ENCODE assay signal across 16 cellular contexts in the genomic region with DNA sequence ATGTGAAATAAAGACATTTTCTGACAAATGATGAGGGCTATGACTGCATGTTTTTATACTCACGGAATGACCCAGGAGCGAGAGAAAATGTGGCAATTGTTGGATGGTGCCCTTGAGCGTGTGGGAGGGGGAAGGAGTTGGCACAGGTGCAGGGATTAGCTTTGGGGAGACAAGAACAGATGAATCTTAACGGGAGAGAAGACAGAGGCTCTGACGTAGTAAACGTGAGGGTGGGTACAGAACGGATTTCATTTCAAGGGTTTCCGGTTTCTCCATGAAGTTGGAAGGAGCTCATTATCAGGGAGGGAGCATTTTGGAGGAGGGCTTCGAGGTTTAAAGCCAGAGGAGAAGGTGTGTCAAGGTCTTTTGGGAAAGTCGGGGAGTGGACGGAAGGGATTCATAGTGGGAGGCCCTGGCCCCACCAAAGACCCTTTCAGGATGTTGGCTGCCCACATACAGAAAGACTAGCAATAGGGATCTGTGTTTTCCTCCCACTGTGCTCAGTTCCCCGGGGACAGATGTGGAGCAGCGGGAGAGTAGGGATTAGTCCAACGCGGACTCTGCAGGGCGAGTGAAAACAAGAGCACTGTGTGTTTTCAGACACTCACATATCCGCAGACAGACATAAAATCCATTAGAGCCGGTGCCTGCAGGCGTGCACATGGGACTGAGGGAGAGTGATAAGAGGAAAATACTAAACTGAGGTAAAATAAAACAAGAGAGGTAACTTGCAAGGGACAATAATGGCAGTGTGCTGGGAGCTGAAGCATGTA.
DNase-seq lines count a peak whose midpoint lies in the region; ATAC-seq and TF ChIP-seq lines count a peak whose summit lies in the region.
"Had no signal": no experiment of that assay in that cellular context is flagged by ENCODE, and none has a peak within 500 bp of the region (broad histone marks: within the 10 kb centered on the region; RNA-seq: fewer than 3 reads in every experiment).

No MANE protein-coding gene starts in this region.

- no peaks in the 10 kb centered on the region for H3K79me2 ChIP-seq in SK-N-SH (ENCODE audit: insufficient read depth)
- H3K79me2 ChIP-seq in neural progenitor cell (ENCODE audit: low read depth) = no peaks in the 10 kb centered on the region

- H3K9me3 ChIP-seq in SK-N-SH (no peaks in the 10 kb centered on the region), neural progenitor cell (ENCODE audit: low read depth) (no peaks in the 10 kb centered on the region), suprapubic skin (no peaks in the 10 kb centered on the region)
- H3K9me3 ChIP-seq: HAP-1 had no signal

- H3K4me3 Mint-ChIP-seq in neural progenitor cell = no peak overlapping the region
- H3K4me3 Mint-ChIP-seq: B cell; CD4-positive, alpha-beta T cell had no signal

- POLR2A ChIA-PET in SK-N-SH (lab: Yijun Ruan, JAX) = no interaction called here

- H3K27me3 ChIP-seq in SK-N-SH (ENCODE audit: insufficient read depth) = no peaks in the 10 kb centered on the region
- no peaks in the 10 kb centered on the region for H3K27me3 ChIP-seq in neural progenitor cell
- peaks cover 16% of the 10 kb centered on the region for H3K27me3 ChIP-seq in suprapubic skin

- H3K27ac ChIP-seq in SK-N-SH (ENCODE audit: low read depth in 2 of 2, low read length in 1 of 2) (peak overlapping the region in 1 of 2 experiments; percentile 79; a peak in 2 of 4 replicates), neural progenitor cell (no peak overlapping the region), suprapubic skin (no peak overlapping the region)

- H3F3A ChIP-seq in SK-N-SH (replicated peaks; ENCODE audit: insufficient read depth) (no peaks in the 10 kb centered on the region), neural progenitor cell (ENCODE audit: low read depth) (no peaks in the 10 kb centered on the region)

- in situ Hi-C loops in SK-MEL-5 (cut with HindIII; ENCODE audit: low pct_unique_long_range_greater_than_20kb, low sequenced_read_pairs) = no loop called here

- no peaks in the 10 kb centered on the region for H4K20me1 ChIP-seq in SK-N-SH (ENCODE audit: insufficient read depth)
- H4K20me1 ChIP-seq in neural progenitor cell (ENCODE audit: low read depth) = no peaks in the 10 kb centered on the region

- peaks cover 11% of the 10 kb centered on the region for H3K4me1 Mint-ChIP-seq in neural progenitor cell
- H3K4me1 Mint-ChIP-seq: B cell had no signal

- WGBS in SK-N-SH (ENCODE audit: low lambda C conversion rate) = 24% methylated on average over 19 of the region's 19 CpGs
- WGBS in suprapubic skin = 59% methylated on average over 19 of the region's 19 CpGs

- no peaks in the 10 kb centered on the region for H3K9me2 ChIP-seq in SK-N-SH

- no peaks in the 10 kb centered on the region for H3K36me3 Mint-ChIP-seq in neural progenitor cell

- TF ChIP-seq CTCF in SK-N-SH (IDR thresholded peaks at IDR 0.05) (no peak), neural progenitor cell (IDR thresholded peaks at IDR 0.05) (no peak), suprapubic skin (IDR thresholded peaks at IDR 0.05) (no peak)

- H2AFZ ChIP-seq in SK-N-SH (ENCODE audit: low read depth) (no peak overlapping the region), neural progenitor cell (replicated peaks) (no peak overlapping the region)

- no peak overlapping the region for H3K4me3 ChIP-seq in SK-N-SH (ENCODE audit: low read depth in 2 of 2, low read length in 1 of 2)
- no peak overlapping the region for H3K4me3 ChIP-seq in neural progenitor cell
- H3K4me3 ChIP-seq in suprapubic skin = no peak overlapping the region
- H3K4me3 ChIP-seq: GM12878, HAP-1 had no signal

- peaks cover 9% of the 10 kb centered on the region for H3K9me3 Mint-ChIP-seq in neural progenitor cell
- H3K9me3 Mint-ChIP-seq: CD4-positive, alpha-beta T cell had no signal

- peak; percentile 32 for DNase-seq in SK-N-SH
- peak; percentile 19 for DNase-seq in SK-MEL-5 (ENCODE audit: low read depth, low spot score)
- DNase-seq in neural progenitor cell (ENCODE audit: low spot score) = peak; percentile 16
- DNase-seq in suprapubic skin (ENCODE audit: low spot score in 2 of 2) = no peak
- DNase-seq in SHP77 (lab: John Stamatoyannopoulos, UW) = no peak
- no peak for DNase-seq in stimulated activated naive CD4-positive, alpha-beta T cell (lab: John Stamatoyannopoulos, UW)
- DNase-seq: ACHN; C1 segment of cervical spinal cord; Calu3; CD4-positive, alpha-beta T cell; DMS79 had no signal

- H3K4me2 ChIP-seq in SK-N-SH (no peak overlapping the region), neural progenitor cell (no peak overlapping the region)

- H3K36me3 ChIP-seq in SK-N-SH (replicated peaks in 1 of 2; ENCODE audit: control insufficient read depth in 1 of 2, insufficient read depth in 2 of 2, low read length in 1 of 2) = no peaks in the 10 kb centered on the region
- H3K36me3 ChIP-seq in neural progenitor cell = no peaks in the 10 kb centered on the region
- H3K36me3 ChIP-seq in suprapubic skin = no peaks in the 10 kb centered on the region
- H3K36me3 ChIP-seq: HAP-1 had no signal

- TF ChIP-seq EP300 in SK-N-SH (IDR thresholded peaks at IDR 0.05; ENCODE audit: borderline replicate concordance in 1 of 2, low read depth in 1 of 2, low read length in 1 of 2) (0 out of 4 replicates have a peak, but pooled peaks of 1 of the 2 experiments have one; percentile 13), suprapubic skin (IDR thresholded peaks at IDR 0.05) (no peak)

- ATAC-seq in SK-N-SH treated with all-trans-retinoic acid at 6 μM for 48 hours = no peak
- ATAC-seq: GM12878, HepG2 had no signal

- H3K4me1 ChIP-seq in SK-N-SH (ENCODE audit: control insufficient read depth in 1 of 2, insufficient read depth in 2 of 2, low read depth in 1 of 2, low read length in 1 of 2) (peaks cover 0 to 33% of the 10 kb centered on the region in 2 experiments; a peak in 2 of 4 replicates), neural progenitor cell (peaks cover 8% of the 10 kb centered on the region), suprapubic skin (no peaks in the 10 kb centered on the region)
- H3K4me1 ChIP-seq: HAP-1 had no signal

- H3K9ac ChIP-seq in SK-N-SH (no peak overlapping the region), neural progenitor cell (no peak overlapping the region)

- H3K27ac Mint-ChIP-seq in neural progenitor cell = no peak overlapping the region
- H3K27ac Mint-ChIP-seq: B cell; CD4-positive, alpha-beta T cell had no signal

- H3K27me3 Mint-ChIP-seq in neural progenitor cell (ENCODE audit: insufficient read depth, low read depth) = peaks cover 6% of the 10 kb centered on the region
- H3K27me3 Mint-ChIP-seq: B cell; CD4-positive, alpha-beta T cell had no signal

- CTCF ChIA-PET in SK-N-SH (lab: Yijun Ruan, JAX) = interaction anchor here (1.6 to 2.1 kb wide), 2 partner anchors 18 to 507 kb away, joined by 3 to 7 read pairs; no protein-coding TSS in a partner anchor

- TF ChIP-seq RAD21 in SK-N-SH (IDR thresholded peaks at IDR 0.05; ENCODE audit: low read length) = no peak

- TF ChIP-seq POLR2A in suprapubic skin (IDR thresholded peaks at IDR 0.05) = no peak

TF ChIP-seq in SK-N-SH, 30 proteins besides CTCF, POLR2A, EP300 and RAD21:
- TF ChIP-seq GATA2 (CRISPR knock-in tag; IDR thresholded peaks at IDR 0.05) (peak; percentile 56; the same call in 1 of the 2 replicates), FOXM1 (IDR thresholded peaks at IDR 0.05; ENCODE audit: low read depth) (no peak)

TF ChIP-seq in SK-N-SH treated with all-trans-retinoic acid at 6 μM for 48 hours, 23 proteins besides CTCF, POLR2A, EP300 and RAD21 (continues in another document):
- TF ChIP-seq ESRRG (CRISPR knock-in tag; IDR thresholded peaks at IDR 0.05) (no peak), GLIS3 (CRISPR knock-in tag; IDR thresholded peaks at IDR 0.05) (no peak), TOX (CRISPR knock-in tag; IDR thresholded peaks at IDR 0.05; ENCODE audit: borderline replicate concordance) (no peak), SNAI2 (CRISPR knock-in tag; IDR thresholded peaks at IDR 0.05) (no peak), BACH2 (CRISPR knock-in tag; IDR thresholded peaks at IDR 0.05; ENCODE audit: borderline replicate concordance) (no peak), ZNF565 (CRISPR knock-in tag; conservative IDR thresholded peaks at IDR 0.05; ENCODE audit: low read depth) (no peak), ARNTL (CRISPR knock-in tag; IDR thresholded peaks at IDR 0.05; ENCODE audit: borderline replicate concordance, low read depth) (no peak), PATZ1 (CRISPR knock-in tag; IDR thresholded peaks at IDR 0.05; ENCODE audit: borderline replicate concordance) (no peak), ZFP3 (CRISPR knock-in tag; IDR thresholded peaks at IDR 0.05) (no peak), ZC3H10 (CRISPR knock-in tag; IDR thresholded peaks at IDR 0.05) (no peak), ZFP30 (CRISPR knock-in tag; IDR thresholded peaks at IDR 0.05) (no peak), ZNF8 (CRISPR knock-in tag; IDR thresholded peaks at IDR 0.05) (no peak), PPARA (CRISPR knock-in tag; IDR thresholded peaks at IDR 0.05; ENCODE audit: borderline replicate concordance) (no peak)

Comparison
In these comparisons a context has a peak if more than half of its experiments do, and no peak if none do; other contexts are left out.
1. DNase-seq: peak in SK-N-SH (single experiment), SK-MEL-5 (single experiment) and neural progenitor cell (single experiment); none in suprapubic skin (0 of 2), SHP77 (0 of 2) and stimulated activated naive CD4-positive, alpha-beta T cell (0 of 6).